Comparison of ENCODE assay signal across 10 cellular contexts in the genomic region with DNA sequence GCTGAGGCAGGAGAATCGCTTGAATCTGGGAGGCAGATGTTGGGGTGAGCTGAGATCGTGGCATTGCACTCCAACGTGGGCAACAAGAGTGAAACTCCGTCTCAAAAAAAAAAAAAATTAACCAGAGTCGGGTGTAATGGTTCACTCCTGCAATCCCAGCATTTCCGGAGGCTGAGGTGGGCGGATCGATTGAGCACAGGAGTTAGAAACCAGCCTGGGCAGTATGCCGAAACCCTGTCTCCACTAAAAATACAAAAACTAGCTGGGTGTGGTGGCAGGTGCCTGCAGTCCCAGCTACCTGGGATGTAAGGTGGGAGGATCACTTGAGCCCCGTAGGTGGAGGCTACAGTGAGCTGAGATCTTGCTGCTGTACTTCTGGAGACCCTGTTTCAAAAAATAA. TPM values are rescaled to one million over a fixed set of nuclear protein-coding genes. Genes with fewer than 3 reads are reported as not detected.
DNase-seq lines count a peak whose midpoint lies in the region; ATAC-seq and TF ChIP-seq lines count a peak whose summit lies in the region.
"Had no signal": no experiment of that assay in that cellular context is flagged by ENCODE, and none has a peak within 500 bp of the region (broad histone marks: within the 10 kb centered on the region; RNA-seq: fewer than 3 reads in every experiment).

No MANE protein-coding gene starts in this region.

- no peak for TF ChIP-seq CTCF in activated CD8-positive, alpha-beta T cell treated with anti-CD3 and anti-CD28 coated beads for 36 hours (IDR thresholded peaks at IDR 0.05)
- no peak for TF ChIP-seq CTCF in vagina (IDR thresholded peaks at IDR 0.05)

- POLR2A ChIA-PET in activated CD8-positive, alpha-beta T cell treated with anti-CD3 and anti-CD28 coated beads for 36 hours (lab: Charles Lee) = interaction anchor here (1.0 to 3.1 kb wide), 9 partner anchors 10 to 333 kb away, joined by 3 to 33 read pairs (median 6); partner anchors contain the start of genes RBX1 and ZC3H7B

- H3K27ac ChIP-seq in iPS-18a (ENCODE audit: low read length) (no peak overlapping the region), vagina (peak overlapping the region; percentile 94), right cardiac atrium (ENCODE audit: low read length) (no peak overlapping the region)

- H3K4me3 Mint-ChIP-seq in activated naive CD4-positive, alpha-beta T cell treated with anti-CD3 and anti-CD28 coated beads, Interleukin-2, amount 50 U/mL, for 24 hours = peak overlapping the region; percentile 94
- H3K4me3 Mint-ChIP-seq in activated CD8-positive, alpha-beta T cell treated with anti-CD3 and anti-CD28 coated beads for 36 hours = peak overlapping the region; percentile 94

- peaks cover 35% of the 10 kb centered on the region for H3K4me1 Mint-ChIP-seq in activated naive CD4-positive, alpha-beta T cell treated with anti-CD3 and anti-CD28 coated beads, Interleukin-2, amount 50 U/mL, for 24 hours
- peaks cover 25% of the 10 kb centered on the region for H3K4me1 Mint-ChIP-seq in activated CD8-positive, alpha-beta T cell treated with anti-CD3 and anti-CD28 coated beads for 36 hours (ENCODE audit: low read depth)

- CTCF ChIA-PET in activated CD8-positive, alpha-beta T cell treated with anti-CD3 and anti-CD28 coated beads for 36 hours (lab: Charles Lee) = interaction anchor here (1.0 kb wide), 1 partner anchor 46 kb away, joined by 4 read pairs; no protein-coding TSS in a partner anchor

- H3K27ac Mint-ChIP-seq in activated naive CD4-positive, alpha-beta T cell treated with anti-CD3 and anti-CD28 coated beads, Interleukin-2, amount 50 U/mL, for 24 hours = peak overlapping the region; percentile 59
- peak overlapping the region; percentile 99 for H3K27ac Mint-ChIP-seq in activated CD8-positive, alpha-beta T cell treated with anti-CD3 and anti-CD28 coated beads for 36 hours

- TF ChIP-seq POLR2A in vagina (IDR thresholded peaks at IDR 0.05) = no peak

- H3K27me3 Mint-ChIP-seq in activated naive CD4-positive, alpha-beta T cell treated with anti-CD3 and anti-CD28 coated beads, Interleukin-2, amount 50 U/mL, for 24 hours = no peaks in the 10 kb centered on the region
- H3K27me3 Mint-ChIP-seq in activated CD8-positive, alpha-beta T cell treated with anti-CD3 and anti-CD28 coated beads for 36 hours = no peaks in the 10 kb centered on the region

- no peaks in the 10 kb centered on the region for H3K27me3 ChIP-seq in iPS-18a (ENCODE audit: control insufficient read depth, insufficient read depth, low read length)
- no peaks in the 10 kb centered on the region for H3K27me3 ChIP-seq in vagina
- no peaks in the 10 kb centered on the region for H3K27me3 ChIP-seq in right cardiac atrium (ENCODE audit: control insufficient read depth, insufficient read depth)

- H3K4me1 ChIP-seq in iPS-18a (ENCODE audit: control insufficient read depth, low read depth, low read length) (peaks cover 10% of the 10 kb centered on the region), vagina (peaks cover 27% of the 10 kb centered on the region), right cardiac atrium (ENCODE audit: control insufficient read depth, insufficient read depth, low read length) (no peaks in the 10 kb centered on the region)

- H3K4me3 ChIP-seq in iPS-18a (ENCODE audit: low read length) (peak overlapping the region; percentile 70), vagina (peak overlapping the region in 1 of 2 donors; percentile 84), right cardiac atrium (ENCODE audit: low read length) (no peak overlapping the region)

- H3K9me3 ChIP-seq in iPS-18a (ENCODE audit: control insufficient read depth, low read depth, low read length) (no peaks in the 10 kb centered on the region), vagina (no peaks in the 10 kb centered on the region), right cardiac atrium (ENCODE audit: control insufficient read depth, low read length) (no peaks in the 10 kb centered on the region)

- 95% methylated on average over 10 of the region's 10 CpGs for WGBS in right cardiac atrium

- intact Hi-C loops in activated CD8-positive, alpha-beta T cell treated with anti-CD3 and anti-CD28 coated beads for 36 hours (cut with micrococcal nuclease) = no loop called here
- intact Hi-C loops in vagina (cut with DNase I) = no loop called here
- intact Hi-C loops in right cardiac atrium (cut with DNase I) = no loop called here

- no peak overlapping the region for H3K9ac ChIP-seq in iPS-18a (ENCODE audit: low read length)

- no peaks in the 10 kb centered on the region for H3K9me3 Mint-ChIP-seq in activated naive CD4-positive, alpha-beta T cell treated with anti-CD3 and anti-CD28 coated beads, Interleukin-2, amount 50 U/mL, for 24 hours
- H3K9me3 Mint-ChIP-seq in activated CD8-positive, alpha-beta T cell treated with anti-CD3 and anti-CD28 coated beads for 36 hours = no peaks in the 10 kb centered on the region

- H3K36me3 ChIP-seq in iPS-18a (ENCODE audit: control insufficient read depth, low read depth, low read length) (peaks cover 39% of the 10 kb centered on the region), vagina (peaks cover 0 to 18% of the 10 kb centered on the region in 2 donors)

- peaks cover 5% of the 10 kb centered on the region for H3K36me3 Mint-ChIP-seq in activated naive CD4-positive, alpha-beta T cell treated with anti-CD3 and anti-CD28 coated beads, Interleukin-2, amount 50 U/mL, for 24 hours
- H3K36me3 Mint-ChIP-seq in activated CD8-positive, alpha-beta T cell treated with anti-CD3 and anti-CD28 coated beads for 36 hours (ENCODE audit: low read depth) = peaks cover 34% of the 10 kb centered on the region

- DNase-seq in activated naive CD4-positive, alpha-beta T cell treated with anti-CD3 and anti-CD28 coated beads, Interleukin-2, amount 50 U/mL, for 16 hours = no peak
- no peak for DNase-seq in activated CD8-positive, alpha-beta T cell treated with anti-CD3 and anti-CD28 coated beads for 36 hours
- DNase-seq in vagina (ENCODE audit: extremely low spot score in 2 of 2) (no peak), SIG-M5 treated with dmso at 0.1 percent for 504 hours (lab: John Stamatoyannopoulos, UW; ENCODE audit: unreplicated experiment) (no peak), right cardiac atrium (no peak)
- DNase-seq: COR-L47, dermis blood vessel endothelial cell had no signal

- ATAC-seq in activated CD8-positive, alpha-beta T cell treated with anti-CD3 and anti-CD28 coated beads for 36 hours = no peak
- ATAC-seq in GM21576 (IDR thresholded peaks at IDR 0.05; ENCODE audit: unreplicated experiment) = no peak
- ATAC-seq in right cardiac atrium = no peak

RNA-seq across cellular contexts. Expression of gene RANGAP1, which starts 1.5 kb away (rescaled TPM):
- total RNA-seq in activated CD8-positive, alpha-beta T cell treated with anti-CD3 and anti-CD28 coated beads for 36 hours = 100 to 1,000 TPM; 150 to 151 TPM
- total RNA-seq in vagina = 45.7 TPM
- total RNA-seq in right cardiac atrium = 10 to 100 TPM; 26.0 to 38.5 (median 33.4) TPM
- 26.9 TPM for polyA plus RNA-seq in right cardiac atrium

RNA-seq across cellular contexts. Expression of gene ZC3H7B, which starts 16.9 kb away (rescaled TPM):
- total RNA-seq in activated CD8-positive, alpha-beta T cell treated with anti-CD3 and anti-CD28 coated beads for 36 hours = 10 to 100 TPM; 46.1 to 47.9 TPM
- total RNA-seq in vagina = 28.2 TPM
- 10 to 100 TPM; 35.4 to 43.5 (median 39.2) TPM for total RNA-seq in right cardiac atrium
- polyA plus RNA-seq in right cardiac atrium = 35.2 TPM

RNA-seq across cellular contexts. Expression of gene CHADL, which starts 43.7 kb away (rescaled TPM):
- under 1 TPM in 1 of 2 experiments, not detected in 1; 0.23 TPM for total RNA-seq in activated CD8-positive, alpha-beta T cell treated with anti-CD3 and anti-CD28 coated beads for 36 hours
- total RNA-seq in vagina = 3.7 TPM
- 10 to 100 TPM; 15.5 to 25.7 (median 21.8) TPM for total RNA-seq in right cardiac atrium
- 39.2 TPM for polyA plus RNA-seq in right cardiac atrium
